In the genomic region with DNA sequence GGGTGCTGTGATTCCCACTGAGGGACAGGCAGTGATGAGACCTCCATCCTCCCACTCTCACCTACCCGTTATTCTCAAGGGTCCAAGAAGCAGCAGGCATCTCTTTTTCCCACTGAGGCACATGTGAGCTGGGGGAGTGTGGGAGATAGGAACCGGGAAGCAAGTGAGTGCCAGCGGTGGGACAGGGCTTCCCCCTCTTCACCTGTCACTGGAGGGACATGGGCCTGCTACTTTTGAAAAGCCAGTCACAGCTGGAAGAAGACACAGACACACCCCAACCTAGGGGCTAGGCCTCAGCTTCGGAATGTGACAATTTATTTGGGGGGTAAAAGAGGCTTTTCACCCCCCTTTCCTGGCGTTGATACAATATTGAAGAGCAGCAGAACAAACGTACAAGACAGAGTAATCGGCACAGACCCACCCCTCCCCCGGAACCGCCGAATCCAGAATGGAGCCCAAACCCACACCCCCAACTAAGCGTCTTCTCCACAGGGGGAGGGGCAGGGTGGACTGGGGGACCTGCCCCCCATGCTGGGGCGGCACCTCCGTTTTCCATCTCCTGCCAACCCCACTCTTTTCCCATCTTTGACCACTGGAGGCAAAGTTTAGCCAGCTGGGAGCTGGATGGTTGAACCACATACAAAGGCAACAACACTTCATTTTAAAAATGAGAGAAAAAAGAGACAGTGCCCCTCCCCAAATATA, we compare ENCODE assay signal across 1 cellular context.
TF ChIP-seq lines count a peak whose summit lies in the region.

No MANE protein-coding gene starts in this region.

TF ChIP-seq in IMR-90, 13 proteins besides CTCF, POLR2A, EP300 and RAD21 (continued from another document):
- TF ChIP-seq, protein P1, sequence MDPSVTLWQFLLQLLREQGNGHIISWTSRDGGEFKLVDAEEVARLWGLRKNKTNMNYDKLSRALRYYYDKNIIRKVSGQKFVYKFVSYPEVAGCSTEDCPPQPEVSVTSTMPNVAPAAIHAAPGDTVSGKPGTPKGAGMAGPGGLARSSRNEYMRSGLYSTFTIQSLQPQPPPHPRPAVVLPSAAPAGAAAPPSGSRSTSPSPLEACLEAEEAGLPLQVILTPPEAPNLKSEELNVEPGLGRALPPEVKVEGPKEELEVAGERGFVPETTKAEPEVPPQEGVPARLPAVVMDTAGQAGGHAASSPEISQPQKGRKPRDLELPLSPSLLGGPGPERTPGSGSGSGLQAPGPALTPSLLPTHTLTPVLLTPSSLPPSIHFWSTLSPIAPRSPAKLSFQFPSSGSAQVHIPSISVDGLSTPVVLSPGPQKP (IDR thresholded peaks at IDR 0.05; ENCODE audit: borderline replicate concordance, low read depth, low read length), result no peak
- TF ChIP-seq, protein P2, sequence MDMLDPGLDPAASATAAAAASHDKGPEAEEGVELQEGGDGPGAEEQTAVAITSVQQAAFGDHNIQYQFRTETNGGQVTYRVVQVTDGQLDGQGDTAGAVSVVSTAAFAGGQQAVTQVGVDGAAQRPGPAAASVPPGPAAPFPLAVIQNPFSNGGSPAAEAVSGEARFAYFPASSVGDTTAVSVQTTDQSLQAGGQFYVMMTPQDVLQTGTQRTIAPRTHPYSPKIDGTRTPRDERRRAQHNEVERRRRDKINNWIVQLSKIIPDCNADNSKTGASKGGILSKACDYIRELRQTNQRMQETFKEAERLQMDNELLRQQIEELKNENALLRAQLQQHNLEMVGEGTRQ (IDR thresholded peaks at IDR 0.05; ENCODE audit: low read depth, low read length), result no peak
- TF ChIP-seq SMC3 (IDR thresholded peaks at IDR 0.05; ENCODE audit: low read depth, low read length), result no peak
